In genomic region chr19:1941146-1942077, GRCh38 we compare ENCODE assay signal across 8 cellular contexts. TPM values are rescaled to one million over a fixed set of nuclear protein-coding genes. Genes with fewer than 3 reads are reported as not detected.
DNase-seq lines count a peak whose midpoint lies in the region; ATAC-seq and TF ChIP-seq lines count a peak whose summit lies in the region.

Gene CSNK1G2, plus strand, starts transcription at chr19:1941172. Its CDS starts 28,601 bp downstream, at chr19:1969773.

- no peak within 1 kb of the TSS; the same call in 2 of the 3 replicates for H2BK15ac ChIP-seq in IMR-90 (ENCODE audit: low read depth, low read length)

- peak within 1 kb of the TSS; percentile 87 for H3K27ac ChIP-seq in IMR-90 (ENCODE audit: insufficient read depth, low read length)
- peak within 1 kb of the TSS; percentile 83 for H3K27ac ChIP-seq in angular gyrus (ENCODE audit: low read depth, low read length)

- DNase-seq in IMR-90 (no peak), NCI-H526 (lab: John Stamatoyannopoulos, UW) (no peak), AG20443 (ENCODE audit: low spot score) (no peak), NCI-H1694 (lab: John Stamatoyannopoulos, UW) (no peak)
- no peak for DNase-seq in stimulated activated naive B cell treated with anti-CD40 and anti-IgM and Interleukin-4, amounts not matched to agents 10 μg/mL and 1 μg/mL and 100 μg/mL, for 72 hours

- peak within 1 kb of the TSS; percentile 88 for H2BK5ac ChIP-seq in IMR-90 (ENCODE audit: low read depth, low read length, poor library complexity, severe bottlenecking)

- H3K4ac ChIP-seq in IMR-90 (ENCODE audit: low read depth, low read length), result peak within 1 kb of the TSS; percentile 96

- H3K9me3 ChIP-seq in IMR-90 (ENCODE audit: control insufficient read depth, insufficient read depth, low read length), result no peaks in the 10 kb centered on the region
- H3K9me3 ChIP-seq in iPS-18c (ENCODE audit: control insufficient read depth, insufficient read depth, low read length), result peaks cover 2% of the 10 kb centered on the region

- dilution Hi-C loops in IMR-90 (cut with HindIII; ENCODE audit: low sequenced_read_pairs, unreplicated experiment), result no loop called here

- POLR2A ChIA-PET in IMR-90 (lab: Charles Lee; ENCODE audit: unreplicated experiment), result no interaction called here

- peaks cover 10% of the 10 kb centered on the region for H3K4me1 ChIP-seq in IMR-90 (ENCODE audit: control insufficient read depth, insufficient read depth, low read length)

- no TSS peak for BruUV-seq in IMR-90 (replicated peaks; lab: Mats Ljungman, UMichigan)

- H3K23ac ChIP-seq in IMR-90 (ENCODE audit: low read depth, low read length), result peak within 1 kb of the TSS; percentile 93

- H3K4me1 Mint-ChIP-seq in stimulated activated naive B cell treated with anti-CD40 and anti-IgM and Interleukin-4, amounts not matched to agents 10 μg/mL and 1 μg/mL and 100 μg/mL, for 72 hours, result peaks cover 31 to 48% of the 10 kb centered on the region in 2 donors

- peak within 1 kb of the TSS; percentile 99 for H3K14ac ChIP-seq in IMR-90 (replicated peaks; ENCODE audit: low read depth, low read length)

- TF ChIP-seq CTCF in IMR-90 (conservative IDR thresholded peaks at IDR 0.05; ENCODE audit: low read depth, low read length), result peak; percentile 49; the same call in 1 of the 2 replicates

- no peaks in the 10 kb centered on the region for H3K27me3 ChIP-seq in IMR-90 (ENCODE audit: control insufficient read depth, insufficient read depth, low read length)

- peak within 1 kb of the TSS; percentile 23; the same call in 1 of the 2 replicates for H2BK20ac ChIP-seq in IMR-90 (ENCODE audit: low read depth, low read length)

- peak within 1 kb of the TSS; percentile 93 for H2AFZ ChIP-seq in IMR-90 (replicated peaks; ENCODE audit: low read length, poor library complexity)

- no peaks in the 10 kb centered on the region for H3K27me3 Mint-ChIP-seq in stimulated activated naive B cell treated with anti-CD40 and anti-IgM and Interleukin-4, amounts not matched to agents 10 μg/mL and 1 μg/mL and 100 μg/mL, for 72 hours

- H4K20me1 ChIP-seq in IMR-90 (ENCODE audit: insufficient read depth, low read length), result peaks cover 43% of the 10 kb centered on the region

- in situ Hi-C loops in GM18951 (cut with MboI; ENCODE audit: low sequenced_read_pairs, unreplicated experiment), result no loop called here
- in situ Hi-C loops in IMR-90 (cut with MboI; ENCODE audit: low sequenced_read_pairs), result no loop called here

- peak within 1 kb of the TSS; percentile 60 for H3K18ac ChIP-seq in IMR-90 (ENCODE audit: low read depth, low read length)

- H4K91ac ChIP-seq in IMR-90 (ENCODE audit: insufficient read depth, low read depth, low read length), result peak within 1 kb of the TSS; percentile 90

- H3K4me3 Mint-ChIP-seq in stimulated activated naive B cell treated with anti-CD40 and anti-IgM and Interleukin-4, amounts not matched to agents 10 μg/mL and 1 μg/mL and 100 μg/mL, for 72 hours, result peak within 1 kb of the TSS; percentile 86 to 97

- ATAC-seq in IMR-90 (ENCODE audit: low read depth), result peak; percentile 3; the same call in 1 of the 2 replicates
- peak; percentile 17 to 32 for ATAC-seq in stimulated activated naive B cell treated with anti-CD40 and anti-IgM and Interleukin-4, amounts not matched to agents 10 μg/mL and 1 μg/mL and 100 μg/mL, for 72 hours (replicated peaks)

- H4K5ac ChIP-seq in IMR-90 (ENCODE audit: low read depth, low read length), result peak within 1 kb of the TSS; percentile 72

- intact Hi-C loops in IMR-90 (cut with micrococcal nuclease), result no loop called here

- peaks cover 5 to 43% of the 10 kb centered on the region in 2 experiments; a peak in 2 of 4 replicates for H3K79me1 ChIP-seq in IMR-90 (ENCODE audit: low read depth in 1 of 2, low read length in 2 of 2)

- H2AK9ac ChIP-seq in IMR-90 (replicated peaks; ENCODE audit: low read depth, low read length, poor library complexity), result peak within 1 kb of the TSS; percentile 99

- H3K4me3 ChIP-seq in IMR-90 (ENCODE audit: insufficient read depth, low read depth, low read length), result peak within 1 kb of the TSS; percentile 72
- H3K4me3 ChIP-seq in iPS-18c (ENCODE audit: insufficient read depth, low read depth, low read length), result peak within 1 kb of the TSS; percentile 88

- TF ChIP-seq RAD21 in IMR-90 (IDR thresholded peaks at IDR 0.05; ENCODE audit: low read length), result no peak

- peaks cover 5% of the 10 kb centered on the region; the same call in 1 of the 2 replicates for H3K9me1 ChIP-seq in IMR-90 (ENCODE audit: insufficient read depth, low read length)

- peak within 1 kb of the TSS; percentile 83 for H3K9ac ChIP-seq in IMR-90 (ENCODE audit: low read depth, low read length)

- H3K36me3 Mint-ChIP-seq in stimulated activated naive B cell treated with anti-CD40 and anti-IgM and Interleukin-4, amounts not matched to agents 10 μg/mL and 1 μg/mL and 100 μg/mL, for 72 hours, result peaks cover 7 to 26% of the 10 kb centered on the region in 2 donors

- no peaks in the 10 kb centered on the region for H3K9me3 Mint-ChIP-seq in stimulated activated naive B cell treated with anti-CD40 and anti-IgM and Interleukin-4, amounts not matched to agents 10 μg/mL and 1 μg/mL and 100 μg/mL, for 72 hours

- H2AK5ac ChIP-seq in IMR-90 (ENCODE audit: low read depth, low read length), result peak within 1 kb of the TSS; percentile 97

- 0% methylated on average over 42 of the region's 97 CpGs; no CpG with 5 or more reads in 1 of the 2 experiments for WGBS in IMR-90 (ENCODE audit: extremely low coverage in 2 of 2, insufficient read length in 1 of 2), 2 experiments

- H3K56ac ChIP-seq in IMR-90 (ENCODE audit: extremely low read depth, insufficient read depth, low read length), result peak within 1 kb of the TSS; percentile 90

- H3K27ac Mint-ChIP-seq in stimulated activated naive B cell treated with anti-CD40 and anti-IgM and Interleukin-4, amounts not matched to agents 10 μg/mL and 1 μg/mL and 100 μg/mL, for 72 hours, result peak within 1 kb of the TSS; percentile 98

- peak within 1 kb of the TSS; percentile 89 for H3K4me2 ChIP-seq in IMR-90 (ENCODE audit: low read depth, low read length)

- TF ChIP-seq POLR2A in GM18951 (IDR thresholded peaks at IDR 0.05; ENCODE audit: extremely low read depth, insufficient read depth, insufficient read length) (peak; percentile 61), IMR-90 (IDR thresholded peaks at IDR 0.05; ENCODE audit: low read depth, low read length) (no peak)

- peak within 1 kb of the TSS; percentile 90 to 97 for H4K8ac ChIP-seq in IMR-90 (ENCODE audit: low read depth in 2 of 2, low read length in 2 of 2)

- peak within 1 kb of the TSS; percentile 67 for H2BK120ac ChIP-seq in IMR-90 (ENCODE audit: low read depth, low read length)

- H3K36me3 ChIP-seq in IMR-90 (ENCODE audit: control insufficient read depth, insufficient read depth, low read length), result no peaks in the 10 kb centered on the region

- CTCF ChIA-PET in IMR-90 (lab: Yijun Ruan, JAX), result no interaction called here

TF ChIP-seq in IMR-90, 13 proteins besides CTCF, POLR2A, EP300 and RAD21:
- TF ChIP-seq ELK1 (IDR thresholded peaks at IDR 0.05; ENCODE audit: borderline replicate concordance, low read depth, low read length) (no peak), CEBPB (IDR thresholded peaks at IDR 0.05; ENCODE audit: low read depth, low read length) (no peak), MXI1 (IDR thresholded peaks at IDR 0.05; ENCODE audit: borderline replicate concordance, low read depth, low read length) (peak; percentile 39; the same call in 1 of the 2 replicates)

RNA-seq across cellular contexts. Expression of gene CSNK1G2, which starts in this region (rescaled TPM):
- total RNA-seq in IMR-90 (2012; rRNA removed), result 35.6 and 38.0 TPM in 2 replicates
- polyA plus RNA-seq in IMR-90 (2012; rRNA removed), result 96.3 and 124 TPM in 2 replicates
- polyA plus RNA-seq in IMR-90 (2012; cell fraction: cytosol; rRNA removed), result 41.7 and 73.8 TPM in 2 replicates
- 374 and 949 TPM in 2 replicates for polyA plus RNA-seq in IMR-90 (2012; cell fraction: nucleus; rRNA removed; ENCODE audit: low replicate concordance)
